In the genomic region with DNA sequence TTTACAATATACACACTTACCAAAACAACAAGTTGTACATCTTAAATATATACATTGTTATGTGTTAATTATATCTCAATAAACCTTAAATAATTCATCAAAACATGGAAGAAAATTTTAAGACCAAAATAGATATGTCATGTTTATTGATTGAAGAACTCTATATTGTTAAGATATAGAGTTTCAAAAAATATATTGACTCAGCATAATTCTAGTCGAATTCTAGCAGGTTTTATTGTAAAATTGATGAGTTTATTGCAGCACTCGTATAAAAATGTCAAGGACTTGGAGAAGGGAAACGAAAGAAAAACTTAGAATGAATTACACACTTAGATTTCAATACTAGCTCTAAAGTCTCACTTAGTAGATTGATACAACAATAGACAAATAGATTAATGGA, we compare ENCODE assay signal across 2 cellular contexts.
TF ChIP-seq lines count a peak whose summit lies in the region.

No MANE protein-coding gene starts in this region.

TF ChIP-seq in HepG2, 621 proteins besides CTCF, POLR2A, EP300 and RAD21:
- TF ChIP-seq, protein P1, sequence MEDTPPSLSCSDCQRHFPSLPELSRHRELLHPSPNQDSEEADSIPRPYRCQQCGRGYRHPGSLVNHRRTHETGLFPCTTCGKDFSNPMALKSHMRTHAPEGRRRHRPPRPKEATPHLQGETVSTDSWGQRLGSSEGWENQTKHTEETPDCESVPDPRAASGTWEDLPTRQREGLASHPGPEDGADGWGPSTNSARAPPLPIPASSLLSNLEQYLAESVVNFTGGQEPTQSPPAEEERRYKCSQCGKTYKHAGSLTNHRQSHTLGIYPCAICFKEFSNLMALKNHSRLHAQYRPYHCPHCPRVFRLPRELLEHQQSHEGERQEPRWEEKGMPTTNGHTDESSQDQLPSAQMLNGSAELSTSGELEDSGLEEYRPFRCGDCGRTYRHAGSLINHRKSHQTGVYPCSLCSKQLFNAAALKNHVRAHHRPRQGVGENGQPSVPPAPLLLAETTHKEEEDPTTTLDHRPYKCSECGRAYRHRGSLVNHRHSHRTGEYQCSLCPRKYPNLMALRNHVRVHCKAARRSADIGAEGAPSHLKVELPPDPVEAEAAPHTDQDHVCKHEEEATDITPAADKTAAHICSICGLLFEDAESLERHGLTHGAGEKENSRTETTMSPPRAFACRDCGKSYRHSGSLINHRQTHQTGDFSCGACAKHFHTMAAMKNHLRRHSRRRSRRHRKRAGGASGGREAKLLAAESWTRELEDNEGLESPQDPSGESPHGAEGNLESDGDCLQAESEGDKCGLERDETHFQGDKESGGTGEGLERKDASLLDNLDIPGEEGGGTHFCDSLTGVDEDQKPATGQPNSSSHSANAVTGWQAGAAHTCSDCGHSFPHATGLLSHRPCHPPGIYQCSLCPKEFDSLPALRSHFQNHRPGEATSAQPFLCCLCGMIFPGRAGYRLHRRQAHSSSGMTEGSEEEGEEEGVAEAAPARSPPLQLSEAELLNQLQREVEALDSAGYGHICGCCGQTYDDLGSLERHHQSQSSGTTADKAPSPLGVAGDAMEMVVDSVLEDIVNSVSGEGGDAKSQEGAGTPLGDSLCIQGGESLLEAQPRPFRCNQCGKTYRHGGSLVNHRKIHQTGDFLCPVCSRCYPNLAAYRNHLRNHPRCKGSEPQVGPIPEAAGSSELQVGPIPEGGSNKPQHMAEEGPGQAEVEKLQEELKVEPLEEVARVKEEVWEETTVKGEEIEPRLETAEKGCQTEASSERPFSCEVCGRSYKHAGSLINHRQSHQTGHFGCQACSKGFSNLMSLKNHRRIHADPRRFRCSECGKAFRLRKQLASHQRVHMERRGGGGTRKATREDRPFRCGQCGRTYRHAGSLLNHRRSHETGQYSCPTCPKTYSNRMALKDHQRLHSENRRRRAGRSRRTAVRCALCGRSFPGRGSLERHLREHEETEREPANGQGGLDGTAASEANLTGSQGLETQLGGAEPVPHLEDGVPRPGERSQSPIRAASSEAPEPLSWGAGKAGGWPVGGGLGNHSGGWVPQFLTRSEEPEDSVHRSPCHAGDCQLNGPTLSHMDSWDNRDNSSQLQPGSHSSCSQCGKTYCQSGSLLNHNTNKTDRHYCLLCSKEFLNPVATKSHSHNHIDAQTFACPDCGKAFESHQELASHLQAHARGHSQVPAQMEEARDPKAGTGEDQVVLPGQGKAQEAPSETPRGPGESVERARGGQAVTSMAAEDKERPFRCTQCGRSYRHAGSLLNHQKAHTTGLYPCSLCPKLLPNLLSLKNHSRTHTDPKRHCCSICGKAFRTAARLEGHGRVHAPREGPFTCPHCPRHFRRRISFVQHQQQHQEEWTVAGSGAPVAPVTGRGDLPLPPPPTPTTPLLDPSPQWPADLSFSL (CRISPR knock-in tag; IDR thresholded peaks at IDR 0.05), result no peak
- no peak for TF ChIP-seq ETV5 (CRISPR knock-in tag; IDR thresholded peaks at IDR 0.05; ENCODE audit: borderline replicate concordance)
- TF ChIP-seq, protein P2, sequence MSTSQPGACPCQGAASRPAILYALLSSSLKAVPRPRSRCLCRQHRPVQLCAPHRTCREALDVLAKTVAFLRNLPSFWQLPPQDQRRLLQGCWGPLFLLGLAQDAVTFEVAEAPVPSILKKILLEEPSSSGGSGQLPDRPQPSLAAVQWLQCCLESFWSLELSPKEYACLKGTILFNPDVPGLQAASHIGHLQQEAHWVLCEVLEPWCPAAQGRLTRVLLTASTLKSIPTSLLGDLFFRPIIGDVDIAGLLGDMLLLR (CRISPR knock-in tag; IDR thresholded peaks at IDR 0.05), result no peak
- TF ChIP-seq MAFF (IDR thresholded peaks at IDR 0.05; ENCODE audit: low read depth, low read length), result peak; percentile 77
- no peak for TF ChIP-seq SIN3A (IDR thresholded peaks at IDR 0.05; ENCODE audit: borderline replicate concordance, low read depth, low read length)
- peak; percentile 68 to 90 for TF ChIP-seq MAFK (conservative IDR thresholded peaks at IDR 0.05 in 1 of 2, IDR thresholded peaks at IDR 0.05 in 1 of 2; ENCODE audit: low read length in 2 of 2)
- no peak for TF ChIP-seq ZNF773 (CRISPR knock-in tag; IDR thresholded peaks at IDR 0.05; ENCODE audit: borderline replicate concordance)

TF ChIP-seq in K562, 482 proteins besides CTCF, POLR2A, EP300 and RAD21 (continued from another document):
- TF ChIP-seq GMEB1 (CRISPR knock-in tag; IDR thresholded peaks at IDR 0.05) (no peak), C11orf30 (IDR thresholded peaks at IDR 0.05; ENCODE audit: low read depth) (peak; percentile 31; the same call in 1 of the 2 replicates), ZNF253 (CRISPR knock-in tag; conservative IDR thresholded peaks at IDR 0.05) (no peak), ZNF24 (IDR thresholded peaks at IDR 0.05) (no peak), MAFG (tag; conservative IDR thresholded peaks at IDR 0.05) (0 out of 2 replicates have a peak, but pooled peaks have one; percentile 21), CEBPG (CRISPR knock-in tag; IDR thresholded peaks at IDR 0.05) (no peak), CEBPG (tag; conservative IDR thresholded peaks at IDR 0.05 in 1 of 2, IDR thresholded peaks at IDR 0.05 in 1 of 2) (no peak), BRCA1 (IDR thresholded peaks at IDR 0.05) (no peak), BRCA1 (CRISPR knock-in tag; IDR thresholded peaks at IDR 0.05) (no peak), ZNF212 (CRISPR knock-in tag; IDR thresholded peaks at IDR 0.05) (no peak), KLF10 (CRISPR knock-in tag; IDR thresholded peaks at IDR 0.05) (no peak), NFE2 (IDR thresholded peaks at IDR 0.05; ENCODE audit: low read depth) (no peak), XRCC5 (IDR thresholded peaks at IDR 0.05; ENCODE audit: low read depth, low read length) (no peak), KAT7 (CRISPR knock-in tag; IDR thresholded peaks at IDR 0.05; ENCODE audit: borderline replicate concordance) (no peak), ZBTB1 (CRISPR knock-in tag; IDR thresholded peaks at IDR 0.05; ENCODE audit: borderline replicate concordance, low read depth) (no peak)
- TF ChIP-seq, protein P3, sequence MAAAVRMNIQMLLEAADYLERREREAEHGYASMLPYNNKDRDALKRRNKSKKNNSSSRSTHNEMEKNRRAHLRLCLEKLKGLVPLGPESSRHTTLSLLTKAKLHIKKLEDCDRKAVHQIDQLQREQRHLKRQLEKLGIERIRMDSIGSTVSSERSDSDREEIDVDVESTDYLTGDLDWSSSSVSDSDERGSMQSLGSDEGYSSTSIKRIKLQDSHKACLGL (CRISPR knock-in tag; IDR thresholded peaks at IDR 0.05; ENCODE audit: borderline replicate concordance, poor library complexity, severe bottlenecking), result no peak
- TF ChIP-seq, protein P4, sequence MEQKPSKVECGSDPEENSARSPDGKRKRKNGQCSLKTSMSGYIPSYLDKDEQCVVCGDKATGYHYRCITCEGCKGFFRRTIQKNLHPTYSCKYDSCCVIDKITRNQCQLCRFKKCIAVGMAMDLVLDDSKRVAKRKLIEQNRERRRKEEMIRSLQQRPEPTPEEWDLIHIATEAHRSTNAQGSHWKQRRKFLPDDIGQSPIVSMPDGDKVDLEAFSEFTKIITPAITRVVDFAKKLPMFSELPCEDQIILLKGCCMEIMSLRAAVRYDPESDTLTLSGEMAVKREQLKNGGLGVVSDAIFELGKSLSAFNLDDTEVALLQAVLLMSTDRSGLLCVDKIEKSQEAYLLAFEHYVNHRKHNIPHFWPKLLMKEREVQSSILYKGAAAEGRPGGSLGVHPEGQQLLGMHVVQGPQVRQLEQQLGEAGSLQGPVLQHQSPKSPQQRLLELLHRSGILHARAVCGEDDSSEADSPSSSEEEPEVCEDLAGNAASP (IDR thresholded peaks at IDR 0.05), result no peak
